ENCODE assay signal across 27 cellular contexts in genomic region chr13:65593298-65593874, GRCh38.
"Had no signal": no experiment of that assay in that cellular context is flagged by ENCODE, and none has a peak within 500 bp of the region (broad histone marks: within the 10 kb centered on the region; RNA-seq: fewer than 3 reads in every experiment).

No MANE protein-coding gene starts in this region.

- DNase-seq: colonic mucosa; effector CD8-positive, alpha-beta T cell; endodermal cell; gastrocnemius medialis; heart left ventricle; kidney; naive thymus-derived CD8-positive, alpha-beta T cell; stimulated activated CD4-positive, alpha-beta T cell treated with anti-CD3 and anti-CD28 coated beads, Interleukin-12 subunit alpha, Interleukin-12 subunit beta, amount 100 ng/mL, for 4 hours; stimulated activated CD4-positive, alpha-beta T cell treated with anti-CD3 and anti-CD28 coated beads, Interleukin-1b, Interleukin-23, amount 100 ng/mL, for 48 hours; stimulated activated CD4-positive, alpha-beta T cell treated with anti-CD3 and anti-CD28 coated beads, Interleukin-4, amount 100 ng/mL, for 1 hour; stimulated activated CD8-positive, alpha-beta memory T cell treated with anti-CD3 and anti-CD28 coated beads, Interleukin-4, amount 100 ng/mL, for 48 hours; stimulated activated naive CD4-positive, alpha-beta T cell; stimulated activated naive CD8-positive, alpha-beta T cell treated with anti-CD3 and anti-CD28 coated beads, Interleukin-15, amount 100 ng/mL, for 72 hours; transverse colon; upper lobe of right lung; uterus had no signal

- H3K27ac Mint-ChIP-seq: dendritic cell treated with granulocyte-macrophage colony-stimulating factor and Interleukin-4, amounts not matched to agents 40 ng/mL and 50 ng/mL, for 4 days; endodermal cell; naive thymus-derived CD8-positive, alpha-beta T cell; stimulated activated naive CD8-positive, alpha-beta T cell treated with anti-CD3 and anti-CD28 coated beads, Interleukin-15, amount 100 ng/mL, for 72 hours had no signal

- ATAC-seq: esophagus mucosa; gastrocnemius medialis; heart left ventricle; left lobe of liver; naive thymus-derived CD8-positive, alpha-beta T cell; sciatic nerve; stimulated activated naive CD8-positive, alpha-beta T cell treated with anti-CD3 and anti-CD28 coated beads, Interleukin-15, amount 100 ng/mL, for 72 hours; upper lobe of right lung had no signal

- H3K4me3 Mint-ChIP-seq: dendritic cell treated with granulocyte-macrophage colony-stimulating factor and Interleukin-4, amounts not matched to agents 40 ng/mL and 50 ng/mL, for 4 days; endodermal cell; naive thymus-derived CD8-positive, alpha-beta T cell; stimulated activated naive CD8-positive, alpha-beta T cell treated with anti-CD3 and anti-CD28 coated beads, Interleukin-15, amount 100 ng/mL, for 72 hours had no signal

- H3K27ac ChIP-seq: colonic mucosa, epithelial cell of prostate, gastrocnemius medialis, heart left ventricle, hepatocyte, neutrophil, prostate gland, right atrium auricular region, suprapubic skin, transverse colon, upper lobe of right lung, uterus had no signal

- H3K36me3 ChIP-seq: colonic mucosa, gastrocnemius medialis, heart left ventricle, neutrophil, prostate gland, right atrium auricular region, suprapubic skin, transverse colon, upper lobe of right lung, uterus had no signal

- H3K4me1 ChIP-seq: colonic mucosa, gastrocnemius medialis, prostate gland, right atrium auricular region, suprapubic skin, transverse colon, upper lobe of right lung, uterus had no signal

- H3K36me3 Mint-ChIP-seq: naive thymus-derived CD8-positive, alpha-beta T cell had no signal

- H2AFZ ChIP-seq: hepatocyte had no signal

- H3K27me3 ChIP-seq: colonic mucosa, gastrocnemius medialis, heart left ventricle, hepatocyte, neutrophil, right atrium auricular region, suprapubic skin, transverse colon, upper lobe of right lung, uterus had no signal

- H3K79me2 ChIP-seq: hepatocyte had no signal

- H3K4me2 ChIP-seq: hepatocyte, smooth muscle cell had no signal

- H3K9me3 ChIP-seq: colonic mucosa, gastrocnemius medialis, neutrophil, prostate gland, right atrium auricular region, transverse colon, upper lobe of right lung, uterus had no signal

- H3K27me3 Mint-ChIP-seq: dendritic cell treated with granulocyte-macrophage colony-stimulating factor and Interleukin-4, amounts not matched to agents 40 ng/mL and 50 ng/mL, for 4 days; naive thymus-derived CD8-positive, alpha-beta T cell; stimulated activated naive CD8-positive, alpha-beta T cell treated with anti-CD3 and anti-CD28 coated beads, Interleukin-15, amount 100 ng/mL, for 72 hours had no signal

- H3K4me3 ChIP-seq: colonic mucosa, gastrocnemius medialis, heart left ventricle, hepatocyte, prostate gland, right atrium auricular region, smooth muscle cell, suprapubic skin, transverse colon, upper lobe of right lung, uterus had no signal

- H3K4me1 Mint-ChIP-seq: naive thymus-derived CD8-positive, alpha-beta T cell; stimulated activated naive CD8-positive, alpha-beta T cell treated with anti-CD3 and anti-CD28 coated beads, Interleukin-15, amount 100 ng/mL, for 72 hours had no signal
